Comparison of ENCODE assay signal across 30 cellular contexts in the genomic region with DNA sequence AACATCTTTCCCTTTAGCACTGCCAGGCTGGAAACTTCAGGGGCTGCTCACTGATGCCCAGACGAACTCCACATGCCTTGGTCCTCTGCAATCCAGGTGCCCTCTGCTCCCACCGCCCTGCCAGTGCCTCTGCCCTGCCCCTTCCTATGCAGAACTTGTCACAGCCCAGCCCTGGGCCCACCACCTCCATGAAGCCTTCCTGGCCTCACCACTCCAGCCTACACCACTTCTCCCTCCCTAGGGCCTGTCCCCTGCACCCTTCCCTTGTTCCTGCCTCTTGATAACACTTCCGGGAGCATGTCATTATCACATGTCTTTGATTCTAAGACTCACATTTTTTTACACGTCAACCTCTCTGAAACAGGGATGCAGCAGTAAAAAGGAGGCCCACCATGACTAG.
"Had no signal": no experiment of that assay in that cellular context is flagged by ENCODE, and none has a peak within 500 bp of the region (broad histone marks: within the 10 kb centered on the region; RNA-seq: fewer than 3 reads in every experiment).

No MANE protein-coding gene starts in this region.

- H3K4me3 ChIP-seq: ascending aorta, breast epithelium, cardiac muscle cell, colonic mucosa, esophagus squamous epithelium, gastroesophageal sphincter, heart right ventricle had no signal

- H3K36me3 ChIP-seq: ascending aorta, breast epithelium, cardiac muscle cell, colonic mucosa, esophagus squamous epithelium, gastroesophageal sphincter, heart right ventricle had no signal

- H3K27ac ChIP-seq: ascending aorta, breast epithelium, cardiac muscle cell, colonic mucosa, epithelial cell of prostate, esophagus squamous epithelium, gastroesophageal sphincter, heart right ventricle had no signal

- H3K4me1 ChIP-seq: ascending aorta, breast epithelium, colonic mucosa, esophagus squamous epithelium, gastroesophageal sphincter, heart right ventricle had no signal

- H3K9me3 ChIP-seq: ascending aorta, breast epithelium, colonic mucosa, gastroesophageal sphincter, heart right ventricle had no signal

- FAIRE-seq: endometrium, endothelial cell of umbilical vein had no signal

- H3K27me3 ChIP-seq: ascending aorta, breast epithelium, cardiac muscle cell, colonic mucosa, esophagus squamous epithelium, gastroesophageal sphincter had no signal

- DNase-seq: activated CD4-positive, alpha-beta memory T cell treated with anti-CD3 and anti-CD28 coated beads for 36 hours; activated CD4-positive, alpha-beta T cell treated with anti-CD3 and anti-CD28 coated beads for 36 hours; activated CD4-positive, alpha-beta T cell treated with anti-CD3 and anti-CD28 coated beads, Interleukin-2, amount 10 ng/mL, durations not matched to agents 24 days and 14 days; activated CD4-positive, CD25-positive, alpha-beta regulatory T cell; activated CD4-positive, CD25-positive, alpha-beta regulatory T cell treated with anti-CD3 and anti-CD28 coated beads, Interleukin-2, amount 50 U/mL, for 72 hours; activated CD8-positive, alpha-beta memory T cell treated with anti-CD3 and anti-CD28 coated beads, Interleukin-2, amount 10 ng/mL, durations not matched to agents 7 days and 5 days; activated CD8-positive, alpha-beta memory T cell treated with anti-CD3 and anti-CD28 coated beads, Interleukin-2, amount 50 U/mL, for 4 hours; activated CD8-positive, alpha-beta T cell treated with anti-CD3 and anti-CD28 coated beads, Interleukin-2, amount 10 ng/mL, durations not matched to agents 7 days and 5 days; activated gamma-delta T cell; activated naive CD4-positive, alpha-beta T cell; activated naive CD4-positive, alpha-beta T cell treated with anti-CD3 and anti-CD28 coated beads, Interleukin-2, amount 10 ng/mL, durations not matched to agents 7 days and 5 days; activated naive CD8-positive, alpha-beta T cell treated with anti-CD3 and anti-CD28 coated beads, Interleukin-2, amount 10 ng/mL, durations not matched to agents 7 days and 5 days; activated T-cell treated with anti-CD3 and anti-CD28 coated beads, Interleukin-2, amount 50 U/mL, for 1 hour; activated T-cell treated with anti-CD3 and anti-CD28 coated beads, Interleukin-2, amount 50 U/mL, for 48 hours; central memory CD4-positive, alpha-beta T cell; cerebellar nuclear complex; colonic mucosa; effector CD8-positive, alpha-beta T cell; esophagus squamous epithelium; foreskin melanocyte; heart right ventricle; T-helper 2 cell had no signal

- ATAC-seq: activated CD4-positive, alpha-beta T cell treated with anti-CD3 and anti-CD28 coated beads for 36 hours; activated CD8-positive, alpha-beta memory T cell treated with anti-CD3 and anti-CD28 coated beads, Interleukin-2, amount 10 ng/mL, durations not matched to agents 7 days and 5 days; activated CD8-positive, alpha-beta T cell treated with anti-CD3 and anti-CD28 coated beads, Interleukin-2, amount 10 ng/mL, durations not matched to agents 7 days and 5 days; activated naive CD4-positive, alpha-beta T cell treated with anti-CD3 and anti-CD28 coated beads, Interleukin-2, amount 50 U/mL, for 72 hours; gastroesophageal sphincter; heart right ventricle had no signal
